In the genomic region with DNA sequence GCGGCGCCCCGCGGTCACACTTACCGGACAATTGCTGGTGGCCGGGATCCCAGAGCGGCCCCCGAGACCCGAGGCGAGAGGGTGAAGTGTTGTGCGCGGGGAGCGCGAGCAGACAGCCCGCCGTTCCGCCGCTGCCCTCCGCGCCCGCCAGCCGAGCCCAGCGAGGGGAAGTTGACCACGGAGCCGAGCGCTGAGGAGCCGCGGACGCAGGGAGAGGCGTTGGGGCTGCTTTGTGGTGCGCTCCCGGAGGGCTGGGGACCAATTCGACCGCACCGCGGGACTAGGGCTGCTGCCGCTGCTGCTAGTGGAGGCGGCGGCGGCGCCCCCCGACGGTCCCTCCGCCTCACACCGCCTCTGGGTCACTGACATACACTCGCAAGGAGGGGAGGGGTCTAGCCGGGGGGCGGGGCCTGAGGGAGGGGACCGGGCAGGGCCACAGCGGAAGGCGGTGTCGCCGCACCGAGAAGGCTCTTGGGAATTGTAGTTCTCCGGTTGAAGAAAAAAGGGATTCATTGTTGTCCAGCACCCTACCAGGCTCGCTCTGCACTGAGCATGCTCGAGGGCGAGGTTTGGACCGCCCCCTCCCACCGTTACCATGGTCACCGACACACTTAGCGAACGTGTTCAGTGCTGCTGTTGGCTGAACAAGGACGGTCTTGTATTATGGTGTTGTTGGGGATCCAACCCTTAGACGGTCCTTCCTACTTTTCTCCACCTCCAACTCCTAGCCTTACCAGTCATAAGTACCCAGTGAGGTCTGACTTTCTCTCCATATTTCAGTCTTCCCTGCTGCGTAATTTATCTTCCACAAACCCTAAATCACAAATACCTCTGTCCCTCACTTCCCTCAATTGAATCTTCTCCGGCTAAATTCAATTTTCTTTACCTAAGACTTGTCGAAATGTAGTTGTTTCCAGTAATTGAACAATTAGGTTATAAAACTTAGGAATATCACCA, we compare ENCODE assay signal across 8 cellular contexts. TPM values are rescaled to one million over a fixed set of nuclear protein-coding genes. Genes with fewer than 3 reads are reported as not detected.
DNase-seq lines count a peak whose midpoint lies in the region; ATAC-seq, FAIRE-seq and TF ChIP-seq lines count a peak whose summit lies in the region.

A gene with protein sequence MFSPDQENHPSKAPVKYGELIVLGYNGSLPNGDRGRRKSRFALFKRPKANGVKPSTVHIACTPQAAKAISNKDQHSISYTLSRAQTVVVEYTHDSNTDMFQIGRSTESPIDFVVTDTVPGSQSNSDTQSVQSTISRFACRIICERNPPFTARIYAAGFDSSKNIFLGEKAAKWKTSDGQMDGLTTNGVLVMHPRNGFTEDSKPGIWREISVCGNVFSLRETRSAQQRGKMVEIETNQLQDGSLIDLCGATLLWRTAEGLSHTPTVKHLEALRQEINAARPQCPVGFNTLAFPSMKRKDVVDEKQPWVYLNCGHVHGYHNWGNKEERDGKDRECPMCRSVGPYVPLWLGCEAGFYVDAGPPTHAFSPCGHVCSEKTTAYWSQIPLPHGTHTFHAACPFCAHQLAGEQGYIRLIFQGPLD (minus strand): TSS at position 364 of the 957 bp plus-strand sequence. CDS start 36,110 bp downstream, outside the sequence.

- ATAC-seq in RWPE2 (ENCODE audit: low read depth) = peak; percentile 87

- no peaks in the 10 kb centered on the region for H3K9me3 Mint-ChIP-seq in activated T-helper 2 cell treated with anti-CD3 and anti-CD28 coated beads, Interferon-gamma antibody, Interleukin-2, Interleukin-4, amounts not matched to agents 10 μg/mL and 5 μg/mL and 100 μg/mL, durations not matched to agents 14 hours and 24 hours and 36 hours
- H3K9me3 Mint-ChIP-seq in nephron = no peaks in the 10 kb centered on the region
- no peaks in the 10 kb centered on the region for H3K9me3 Mint-ChIP-seq in stimulated activated naive CD8-positive, alpha-beta T cell treated with anti-CD3 and anti-CD28 coated beads, Interleukin-15, Interleukin-2, amounts not matched to agents 100 ng/mL and 50 ng/mL, for 24 hours

- peak; percentile 74 for DNase-seq in H54 (ENCODE audit: insufficient read length, low spot score)
- DNase-seq in LoVo (ENCODE audit: low spot score) = peak; percentile 93
- peak; percentile 90 for DNase-seq in RWPE2 (ENCODE audit: low spot score)
- peak; percentile 89 for DNase-seq in activated T-helper 2 cell treated with anti-CD3 and anti-CD28 coated beads, Interferon-gamma antibody, Interleukin-2, Interleukin-4, amounts not matched to agents 10 μg/mL and 5 μg/mL and 100 μg/mL, durations not matched to agents 14 hours and 24 hours and 36 hours (ENCODE audit: low spot score)
- peak; percentile 99 for DNase-seq in fibroblast of pulmonary artery (ENCODE audit: low read depth)

- peak within 1 kb of the TSS; percentile 91 for H3K27ac Mint-ChIP-seq in activated T-helper 2 cell treated with anti-CD3 and anti-CD28 coated beads, Interferon-gamma antibody, Interleukin-2, Interleukin-4, amounts not matched to agents 10 μg/mL and 5 μg/mL and 100 μg/mL, durations not matched to agents 14 hours and 24 hours and 36 hours
- peak within 1 kb of the TSS; percentile 90 to 97 (median 96) for H3K27ac Mint-ChIP-seq in nephron
- peak within 1 kb of the TSS; percentile 98 for H3K27ac Mint-ChIP-seq in stimulated activated naive CD8-positive, alpha-beta T cell treated with anti-CD3 and anti-CD28 coated beads, Interleukin-15, Interleukin-2, amounts not matched to agents 100 ng/mL and 50 ng/mL, for 24 hours

- peak; percentile 95 for TF ChIP-seq POLR2A in H54 (IDR thresholded peaks at IDR 0.05; ENCODE audit: low read depth, low read length)

- H3K9ac ChIP-seq in ES-I3 (ENCODE audit: low read depth, low read length) = peak within 1 kb of the TSS; percentile 55

- peaks cover 23% of the 10 kb centered on the region for H3K4me1 Mint-ChIP-seq in activated T-helper 2 cell treated with anti-CD3 and anti-CD28 coated beads, Interferon-gamma antibody, Interleukin-2, Interleukin-4, amounts not matched to agents 10 μg/mL and 5 μg/mL and 100 μg/mL, durations not matched to agents 14 hours and 24 hours and 36 hours (ENCODE audit: low read depth)
- H3K4me1 Mint-ChIP-seq in nephron = peaks cover 30% of the 10 kb centered on the region
- H3K4me1 Mint-ChIP-seq in stimulated activated naive CD8-positive, alpha-beta T cell treated with anti-CD3 and anti-CD28 coated beads, Interleukin-15, Interleukin-2, amounts not matched to agents 100 ng/mL and 50 ng/mL, for 24 hours (ENCODE audit: low read depth) = peaks cover 36% of the 10 kb centered on the region

- H3K27me3 Mint-ChIP-seq in activated T-helper 2 cell treated with anti-CD3 and anti-CD28 coated beads, Interferon-gamma antibody, Interleukin-2, Interleukin-4, amounts not matched to agents 10 μg/mL and 5 μg/mL and 100 μg/mL, durations not matched to agents 14 hours and 24 hours and 36 hours (ENCODE audit: low read depth) = no peaks in the 10 kb centered on the region
- H3K27me3 Mint-ChIP-seq in nephron (ENCODE audit: low read depth) = no peaks in the 10 kb centered on the region
- H3K27me3 Mint-ChIP-seq in stimulated activated naive CD8-positive, alpha-beta T cell treated with anti-CD3 and anti-CD28 coated beads, Interleukin-15, Interleukin-2, amounts not matched to agents 100 ng/mL and 50 ng/mL, for 24 hours = no peaks in the 10 kb centered on the region

- H3K4me3 ChIP-seq in RWPE2 (ENCODE audit: severe bottlenecking) (peak within 1 kb of the TSS; percentile 91), fibroblast of pulmonary artery (replicated peaks; ENCODE audit: low read depth, low read length) (peak within 1 kb of the TSS; percentile 90)

- H3K36me3 ChIP-seq in ES-I3 (ENCODE audit: insufficient read depth, low read length) (no peaks in the 10 kb centered on the region), RWPE2 (ENCODE audit: low read depth) (no peaks in the 10 kb centered on the region)

- TF ChIP-seq CTCF in RWPE2 (IDR thresholded peaks at IDR 0.05; ENCODE audit: poor library complexity, severe bottlenecking) = peak; percentile 41
- TF ChIP-seq CTCF in fibroblast of pulmonary artery (IDR thresholded peaks at IDR 0.05; ENCODE audit: low read length, missing control alignments) = no peak
- TF ChIP-seq CTCF in nephron (IDR thresholded peaks at IDR 0.05; ENCODE audit: unreplicated experiment in 3 of 3) = no peak

- H3K36me3 Mint-ChIP-seq in activated T-helper 2 cell treated with anti-CD3 and anti-CD28 coated beads, Interferon-gamma antibody, Interleukin-2, Interleukin-4, amounts not matched to agents 10 μg/mL and 5 μg/mL and 100 μg/mL, durations not matched to agents 14 hours and 24 hours and 36 hours (ENCODE audit: low read depth) = peaks cover 17% of the 10 kb centered on the region
- no peaks in the 10 kb centered on the region for H3K36me3 Mint-ChIP-seq in nephron (ENCODE audit: low read depth)
- H3K36me3 Mint-ChIP-seq in stimulated activated naive CD8-positive, alpha-beta T cell treated with anti-CD3 and anti-CD28 coated beads, Interleukin-15, Interleukin-2, amounts not matched to agents 100 ng/mL and 50 ng/mL, for 24 hours (ENCODE audit: low read depth) = peaks cover 20% of the 10 kb centered on the region

- peak; percentile 100 for FAIRE-seq in H54 (lab: Jason Lieb, UNC)

- intact Hi-C loops in activated T-helper 2 cell treated with anti-CD3 and anti-CD28 coated beads, Interferon-gamma antibody, Interleukin-2, Interleukin-4, amounts not matched to agents 10 μg/mL and 5 μg/mL and 100 μg/mL, durations not matched to agents 14 hours and 24 hours and 36 hours (cut with micrococcal nuclease) = loop anchor here (1.0 to 5.0 kb wide), 5 partner anchors 10 to 1083 kb away; partner anchors contain the start of genes ACTR2, AFTPH and UGP2

- H3K4me1 ChIP-seq in ES-I3 (ENCODE audit: insufficient read depth, low read length) (peaks cover 15% of the 10 kb centered on the region), RWPE2 (ENCODE audit: insufficient read depth, poor library complexity, severe bottlenecking) (peaks cover 22% of the 10 kb centered on the region)

- H3K27ac ChIP-seq in RWPE2 (ENCODE audit: poor library complexity, severe bottlenecking) = peak within 1 kb of the TSS; percentile 69

- H3K27me3 ChIP-seq in RWPE2 (ENCODE audit: insufficient read depth, poor library complexity, severe bottlenecking) = no peaks in the 10 kb centered on the region

- H3K9me3 ChIP-seq in ES-I3 (ENCODE audit: control insufficient read depth, insufficient read depth, low read length) (no peaks in the 10 kb centered on the region), RWPE2 (ENCODE audit: severe bottlenecking) (no peaks in the 10 kb centered on the region)

- peak within 1 kb of the TSS; percentile 89 for H3K4me3 Mint-ChIP-seq in activated T-helper 2 cell treated with anti-CD3 and anti-CD28 coated beads, Interferon-gamma antibody, Interleukin-2, Interleukin-4, amounts not matched to agents 10 μg/mL and 5 μg/mL and 100 μg/mL, durations not matched to agents 14 hours and 24 hours and 36 hours (ENCODE audit: low read depth)
- peak within 1 kb of the TSS; percentile 88 to 98 (median 94) for H3K4me3 Mint-ChIP-seq in nephron
- peak within 1 kb of the TSS; percentile 99 for H3K4me3 Mint-ChIP-seq in stimulated activated naive CD8-positive, alpha-beta T cell treated with anti-CD3 and anti-CD28 coated beads, Interleukin-15, Interleukin-2, amounts not matched to agents 100 ng/mL and 50 ng/mL, for 24 hours

RNA-seq across cellular contexts. Expression of the gene that starts here (rescaled TPM):
- 21.6 and 25.1 TPM in 2 replicates for total RNA-seq in activated T-helper 2 cell treated with anti-CD3 and anti-CD28 coated beads, Interferon-gamma antibody, Interleukin-2, Interleukin-4, amounts not matched to agents 10 μg/mL and 5 μg/mL and 100 μg/mL, durations not matched to agents 14 hours and 24 hours and 36 hours

Comparison
In these comparisons a context has a peak if more than half of its experiments do, and no peak if none do; other contexts are left out.
1. Peak in every context shown above with its lines: DNase-seq, ATAC-seq, H3K4me3 ChIP-seq and H3K27ac ChIP-seq.